ENCODE assay signal across 1 cellular context in genomic region chr19:18104793-18105131, GRCh38.
TF ChIP-seq lines count a peak whose summit lies in the region.

No MANE protein-coding gene starts in this region.

TF ChIP-seq in GM23338, 12 proteins besides CTCF, POLR2A, EP300 and RAD21 (continued from another document):
- no peak for TF ChIP-seq REST (IDR thresholded peaks at IDR 0.05; ENCODE audit: unreplicated experiment)
- no peak for TF ChIP-seq STAT1 (IDR thresholded peaks at IDR 0.05; ENCODE audit: unreplicated experiment)
